In the genomic region with DNA sequence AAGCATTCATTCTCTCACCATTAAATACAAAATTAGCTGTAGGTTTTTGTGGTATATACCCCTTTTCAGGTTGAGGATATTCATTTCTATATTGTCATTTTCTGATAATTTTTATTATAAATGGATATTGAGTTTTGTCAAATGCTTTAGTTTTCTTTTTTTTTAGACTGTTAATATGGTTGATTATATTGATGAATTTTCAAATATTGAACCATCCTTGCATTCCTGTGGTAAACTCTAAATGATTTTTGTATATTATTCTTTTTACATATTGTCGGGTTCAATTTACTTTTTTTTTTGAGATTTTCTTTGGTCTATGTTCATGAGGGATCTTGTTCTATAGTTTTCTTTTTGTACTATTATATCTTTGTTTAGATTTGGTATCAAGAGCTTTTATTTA, we compare ENCODE assay signal across 19 cellular contexts.
"Had no signal": no experiment of that assay in that cellular context is flagged by ENCODE, and none has a peak within 500 bp of the region (broad histone marks: within the 10 kb centered on the region; RNA-seq: fewer than 3 reads in every experiment).

No MANE protein-coding gene starts in this region.

- H3K27me3 ChIP-seq: esophagus muscularis mucosa, gastroesophageal sphincter, neural progenitor cell, ovary, tibial artery, upper lobe of left lung, uterus had no signal

- H3K4me1 ChIP-seq: esophagus muscularis mucosa, gastroesophageal sphincter, neural progenitor cell, tibial artery, upper lobe of left lung, uterus had no signal

- H3K27ac ChIP-seq: epithelial cell of prostate, esophagus muscularis mucosa, gastroesophageal sphincter, neural progenitor cell, ovary, tibial artery, upper lobe of left lung, uterus had no signal

- DNase-seq: effector memory CD4-positive, alpha-beta T cell; left colon; left ventricle myocardium superior; mesenchymal stem cell; midbrain; nucleus accumbens; ovary; right cardiac atrium; stimulated activated CD4-positive, alpha-beta T cell treated with anti-CD3 and anti-CD28 coated beads, Interleukin-4, amount 100 ng/mL, for 1 hour; stimulated activated CD8-positive, alpha-beta memory T cell treated with anti-CD3 and anti-CD28 coated beads, Interleukin-4, amount 100 ng/mL, for 48 hours; stimulated activated naive CD8-positive, alpha-beta T cell treated with anti-CD3 and anti-CD28 coated beads, Interleukin-15, Interleukin-2, amounts not matched to agents 100 U/mL and 50 U/mL, for 24 hours; tibial artery; upper lobe of left lung; uterus had no signal

- H3K4me3 ChIP-seq: esophagus muscularis mucosa, gastroesophageal sphincter, lung, neural progenitor cell, ovary, tibial artery, upper lobe of left lung, uterus had no signal

- H3K9me3 ChIP-seq: ovary, uterus had no signal

- H3K36me3 ChIP-seq: esophagus muscularis mucosa, gastroesophageal sphincter, neural progenitor cell, ovary, tibial artery, upper lobe of left lung, uterus had no signal
